ENCODE assay signal across 16 cellular contexts in genomic region chr18:79910563-79910962, GRCh38.
"Had no signal": no experiment of that assay in that cellular context is flagged by ENCODE, and none has a peak within 500 bp of the region (broad histone marks: within the 10 kb centered on the region; RNA-seq: fewer than 3 reads in every experiment).

No MANE protein-coding gene starts in this region.

- H3K9ac ChIP-seq: SK-N-SH had no signal

- H3K4me3 Mint-ChIP-seq: activated naive CD4-positive, alpha-beta T cell treated with anti-CD3 and anti-CD28 coated beads for 36 hours; natural killer cell treated with Interleukin-12 subunit alpha and Interleukin-12 subunit beta and Interleukin-15 and Interleukin-18, amount 100 ng/mL, for 72 hours; stimulated activated naive B cell treated with anti-CD40 and anti-IgM and Interleukin-4, amounts not matched to agents 10 μg/mL and 1 μg/mL and 100 μg/mL, for 72 hours had no signal

- H3K27ac Mint-ChIP-seq: activated naive CD4-positive, alpha-beta T cell treated with anti-CD3 and anti-CD28 coated beads for 36 hours; natural killer cell treated with Interleukin-12 subunit alpha and Interleukin-12 subunit beta and Interleukin-15 and Interleukin-18, amount 100 ng/mL, for 72 hours; stimulated activated naive B cell treated with anti-CD40 and anti-IgM and Interleukin-4, amounts not matched to agents 10 μg/mL and 1 μg/mL and 100 μg/mL, for 72 hours; T-cell had no signal

- DNase-seq: activated naive CD4-positive, alpha-beta T cell treated with anti-CD3 and anti-CD28 coated beads for 36 hours; dermis blood vessel endothelial cell; effector memory CD4-positive, alpha-beta T cell; esophagus squamous epithelium; left cardiac atrium; nucleus accumbens; SK-N-SH; stimulated activated naive B cell treated with anti-CD40 and anti-IgM and Interleukin-4, amounts not matched to agents 10 μg/mL and 1 μg/mL and 100 μg/mL, for 72 hours; T-cell; T-helper 9 cell had no signal

- H3K9me3 ChIP-seq: esophagus squamous epithelium, lower lobe of right lung, SK-N-SH, thoracic aorta, upper lobe of left lung had no signal

- H3K4me1 ChIP-seq: lower lobe of right lung had no signal

- H3K4me3 ChIP-seq: cardiac muscle cell, esophagus squamous epithelium, lower lobe of right lung, thoracic aorta, upper lobe of left lung had no signal

- H3K27ac ChIP-seq: cardiac muscle cell, esophagus squamous epithelium, lower lobe of right lung, thoracic aorta, upper lobe of left lung had no signal

- H3K27me3 Mint-ChIP-seq: natural killer cell treated with Interleukin-12 subunit alpha and Interleukin-12 subunit beta and Interleukin-15 and Interleukin-18, amount 100 ng/mL, for 72 hours; stimulated activated naive B cell treated with anti-CD40 and anti-IgM and Interleukin-4, amounts not matched to agents 10 μg/mL and 1 μg/mL and 100 μg/mL, for 72 hours; T-cell had no signal

- ATAC-seq: activated CD4-positive, CD25-positive, alpha-beta regulatory T cell treated with anti-CD3 and anti-CD28 coated beads, Interleukin-2, amount 50 U/mL, for 24 hours; left cardiac atrium; natural killer cell treated with Interleukin-12 subunit alpha and Interleukin-12 subunit beta and Interleukin-15 and Interleukin-18, amount 100 ng/mL, for 72 hours; stimulated activated naive B cell treated with anti-CD40 and anti-IgM and Interleukin-4, amounts not matched to agents 10 μg/mL and 1 μg/mL and 100 μg/mL, for 72 hours; T-cell had no signal

- H3K9me3 Mint-ChIP-seq: activated naive CD4-positive, alpha-beta T cell treated with anti-CD3 and anti-CD28 coated beads for 36 hours; natural killer cell treated with Interleukin-12 subunit alpha and Interleukin-12 subunit beta and Interleukin-15 and Interleukin-18, amount 100 ng/mL, for 72 hours; stimulated activated naive B cell treated with anti-CD40 and anti-IgM and Interleukin-4, amounts not matched to agents 10 μg/mL and 1 μg/mL and 100 μg/mL, for 72 hours; T-cell had no signal

- H3K27me3 ChIP-seq: cardiac muscle cell, esophagus squamous epithelium, upper lobe of left lung had no signal

- H3K4me2 ChIP-seq: SK-N-SH had no signal
